ENCODE assay signal across 16 cellular contexts in genomic region chr10:11761431-11761830, GRCh38. TPM values are rescaled to one million over a fixed set of nuclear protein-coding genes. Genes with fewer than 3 reads are reported as not detected.
DNase-seq lines count a peak whose midpoint lies in the region; ATAC-seq and TF ChIP-seq lines count a peak whose summit lies in the region.
"Had no signal": no experiment of that assay in that cellular context is flagged by ENCODE, and none has a peak within 500 bp of the region (broad histone marks: within the 10 kb centered on the region; RNA-seq: fewer than 3 reads in every experiment).

No MANE protein-coding gene starts in this region.

- no peaks in the 10 kb centered on the region for H3K36me3 ChIP-seq in neuronal stem cell (replicated peaks in 1 of 2; ENCODE audit: control insufficient read depth in 2 of 2, insufficient read depth in 2 of 2, low read length in 2 of 2)

- H3K4me3 ChIP-seq in neuronal stem cell (ENCODE audit: low read length in 2 of 2): no peak overlapping the region
- H3K4me3 ChIP-seq: GM23338 had no signal

- H3K27ac ChIP-seq in neuronal stem cell (replicated peaks; ENCODE audit: low read length): no peak overlapping the region

- H3K79me1 ChIP-seq in neuronal stem cell (ENCODE audit: low read depth, low read length): no peaks in the 10 kb centered on the region

- DNase-seq in GM13976 (ENCODE audit: low spot score) (peak; percentile 15), left lobe of liver (ENCODE audit: low spot score) (peak; percentile 35), neuronal stem cell (ENCODE audit: low spot score) (no peak), NCI-H2196 (lab: John Stamatoyannopoulos, UW; ENCODE audit: unreplicated experiment) (no peak)
- DNase-seq in activated T-cell treated with anti-CD3 and anti-CD28 coated beads, Interleukin-2, amount 50 U/mL, for 4 hours: no peak
- no peak for DNase-seq in stimulated activated naive B cell treated with anti-CD40 and anti-IgM and Interleukin-4, amounts not matched to agents 10 μg/mL and 1 μg/mL and 100 μg/mL, for 72 hours
- DNase-seq: C1 segment of cervical spinal cord; Calu3; CD4-positive, alpha-beta memory T cell; COR-L47; DMS53; DND-41; H9 had no signal

- no peak overlapping the region for H2BK120ac ChIP-seq in neuronal stem cell (ENCODE audit: low read depth, low read length)

- peaks cover 2% of the 10 kb centered on the region for H3K4me1 Mint-ChIP-seq in activated T-cell treated with anti-CD3 and anti-CD28 coated beads, Interleukin-2, amount 50 U/mL, for 4 hours (ENCODE audit: low read depth)
- H3K4me1 Mint-ChIP-seq in stimulated activated naive B cell treated with anti-CD40 and anti-IgM and Interleukin-4, amounts not matched to agents 10 μg/mL and 1 μg/mL and 100 μg/mL, for 72 hours: peaks cover 0 to 8% of the 10 kb centered on the region in 2 donors

- H2BK12ac ChIP-seq in neuronal stem cell (ENCODE audit: low read length): no peak overlapping the region

- no peaks in the 10 kb centered on the region for H3K36me3 Mint-ChIP-seq in activated T-cell treated with anti-CD3 and anti-CD28 coated beads, Interleukin-2, amount 50 U/mL, for 4 hours (ENCODE audit: insufficient read depth)
- H3K36me3 Mint-ChIP-seq in stimulated activated naive B cell treated with anti-CD40 and anti-IgM and Interleukin-4, amounts not matched to agents 10 μg/mL and 1 μg/mL and 100 μg/mL, for 72 hours: peaks cover 25 to 36% of the 10 kb centered on the region in 2 donors
- H3K36me3 Mint-ChIP-seq: CD4-positive, alpha-beta memory T cell had no signal

- no peak overlapping the region for H2BK15ac ChIP-seq in neuronal stem cell (ENCODE audit: low read length)

- in situ Hi-C loops in GM13976 (cut with MboI; ENCODE audit: low sequenced_read_pairs, unreplicated experiment): no loop called here

- peak overlapping the region; percentile 1 for H3K14ac ChIP-seq in neuronal stem cell (ENCODE audit: low read length)

- H3K9me3 ChIP-seq in neuronal stem cell (replicated peaks in 1 of 2; ENCODE audit: control insufficient read depth in 2 of 2, insufficient read depth in 1 of 2, low read depth in 1 of 2, low read length in 2 of 2): no peaks in the 10 kb centered on the region

- TF ChIP-seq CTCF in GM13976 (IDR thresholded peaks at IDR 0.05; ENCODE audit: borderline replicate concordance, control extremely low read depth, extremely low read depth, insufficient read depth, missing control alignments): no peak

- H3K9ac ChIP-seq in neuronal stem cell (ENCODE audit: low read depth, low read length, poor library complexity): no peak overlapping the region

- no peaks in the 10 kb centered on the region for H3K9me3 Mint-ChIP-seq in activated T-cell treated with anti-CD3 and anti-CD28 coated beads, Interleukin-2, amount 50 U/mL, for 4 hours
- H3K9me3 Mint-ChIP-seq in stimulated activated naive B cell treated with anti-CD40 and anti-IgM and Interleukin-4, amounts not matched to agents 10 μg/mL and 1 μg/mL and 100 μg/mL, for 72 hours: no peaks in the 10 kb centered on the region
- H3K9me3 Mint-ChIP-seq: CD4-positive, alpha-beta memory T cell; GM23338; H9 had no signal

- H4K91ac ChIP-seq in neuronal stem cell (ENCODE audit: low read depth, low read length, poor library complexity): no peak overlapping the region

- no peak overlapping the region for H2AK5ac ChIP-seq in neuronal stem cell (ENCODE audit: low read depth, low read length)

- no peak overlapping the region for H2AFZ ChIP-seq in neuronal stem cell (ENCODE audit: low read length)
- H2AFZ ChIP-seq: GM23338 had no signal

- H3K27me3 ChIP-seq in neuronal stem cell (ENCODE audit: control insufficient read depth in 3 of 3, insufficient read depth in 3 of 3, low read depth in 1 of 3, low read length in 3 of 3): no peaks in the 10 kb centered on the region

- ATAC-seq in left lobe of liver: no peak
- ATAC-seq in activated T-cell treated with anti-CD3 and anti-CD28 coated beads, Interleukin-2, amount 50 U/mL, for 4 hours: no peak
- ATAC-seq in stimulated activated naive B cell treated with anti-CD40 and anti-IgM and Interleukin-4, amounts not matched to agents 10 μg/mL and 1 μg/mL and 100 μg/mL, for 72 hours (replicated peaks): no peak
- ATAC-seq: GM23338, HCT116 had no signal

- no peaks in the 10 kb centered on the region for H3K4me1 ChIP-seq in neuronal stem cell (ENCODE audit: control insufficient read depth in 2 of 2, insufficient read depth in 1 of 2, low read depth in 1 of 2, low read length in 2 of 2)

- no peak overlapping the region for H3K27ac Mint-ChIP-seq in stimulated activated naive B cell treated with anti-CD40 and anti-IgM and Interleukin-4, amounts not matched to agents 10 μg/mL and 1 μg/mL and 100 μg/mL, for 72 hours
- H3K27ac Mint-ChIP-seq: GM23338, H9 had no signal

- no peak overlapping the region for H2BK5ac ChIP-seq in neuronal stem cell (ENCODE audit: low read length)

- peaks cover 3% of the 10 kb centered on the region for H3K27me3 Mint-ChIP-seq in activated T-cell treated with anti-CD3 and anti-CD28 coated beads, Interleukin-2, amount 50 U/mL, for 4 hours (ENCODE audit: low read depth)
- no peaks in the 10 kb centered on the region for H3K27me3 Mint-ChIP-seq in stimulated activated naive B cell treated with anti-CD40 and anti-IgM and Interleukin-4, amounts not matched to agents 10 μg/mL and 1 μg/mL and 100 μg/mL, for 72 hours

- no peak overlapping the region for H3K23ac ChIP-seq in neuronal stem cell (ENCODE audit: low read depth, low read length, poor library complexity)

- H3K4me2 ChIP-seq in neuronal stem cell (ENCODE audit: insufficient read depth, low read length, poor library complexity, severe bottlenecking): no peak overlapping the region
- H3K4me2 ChIP-seq: GM23338 had no signal

- H3K4me3 Mint-ChIP-seq in activated T-cell treated with anti-CD3 and anti-CD28 coated beads, Interleukin-2, amount 50 U/mL, for 4 hours: no peak overlapping the region
- no peak overlapping the region for H3K4me3 Mint-ChIP-seq in stimulated activated naive B cell treated with anti-CD40 and anti-IgM and Interleukin-4, amounts not matched to agents 10 μg/mL and 1 μg/mL and 100 μg/mL, for 72 hours
- H3K4me3 Mint-ChIP-seq: CD4-positive, alpha-beta memory T cell; GM23338; H9 had no signal

- no CpG with 5 or more reads among the region's 6 CpGs for WGBS in neuronal stem cell (ENCODE audit: extremely low coverage in 2 of 2, insufficient read length in 2 of 2, insufficient replicate concordance in 1 of 2), 2 donors

- no peak overlapping the region for H3K4ac ChIP-seq in neuronal stem cell (ENCODE audit: low read length)

- no peak overlapping the region for H4K8ac ChIP-seq in neuronal stem cell (ENCODE audit: low read depth, low read length)

- no peak overlapping the region for H3K18ac ChIP-seq in neuronal stem cell (ENCODE audit: low read length)

RNA-seq across cellular contexts. Expression of gene ECHDC3, which starts 19.2 kb away (rescaled TPM):
- total RNA-seq in left lobe of liver: 137 TPM
- 9.9 TPM for polyA plus RNA-seq in neuronal stem cell (2013, experiment 1 of 2)
- 10.0 TPM for polyA plus RNA-seq in neuronal stem cell (2013, experiment 2 of 2)
- total RNA-seq in activated T-cell treated with anti-CD3 and anti-CD28 coated beads, Interleukin-2, amount 50 U/mL, for 4 hours: 1 to 10 TPM; 1.1 to 2.0 (median 1.8) TPM
- total RNA-seq: A172 had no signal

Comparison
In these comparisons a context has a peak if more than half of its experiments do, and no peak if none do; other contexts are left out.
1. DNase-seq: peak in GM13976 (single experiment) and left lobe of liver (single experiment); none in neuronal stem cell (single experiment), NCI-H2196 (single experiment), activated T-cell treated with anti-CD3 and anti-CD28 coated beads, Interleukin-2, amount 50 U/mL, for 4 hours (single experiment) and stimulated activated naive B cell treated with anti-CD40 and anti-IgM and Interleukin-4, amounts not matched to agents 10 μg/mL and 1 μg/mL and 100 μg/mL, for 72 hours (single experiment).
2. RNA of gene ECHDC3, which starts 19.2 kb away (total RNA-seq): 137 TPM in left lobe of liver (single experiment); 1.1 to 2.0 TPM in activated T-cell treated with anti-CD3 and anti-CD28 coated beads, Interleukin-2, amount 50 U/mL, for 4 hours; every median in the first group is over 10 times any median in the second.